ENCODE assay signal across 20 cellular contexts in genomic region chr5:97420646-97421045, GRCh38.
DNase-seq lines count a peak whose midpoint lies in the region; FAIRE-seq and TF ChIP-seq lines count a peak whose summit lies in the region.
"Had no signal": no experiment of that assay in that cellular context is flagged by ENCODE, and none has a peak within 500 bp of the region (broad histone marks: within the 10 kb centered on the region; RNA-seq: fewer than 3 reads in every experiment).

No MANE protein-coding gene starts in this region.

- H3K4me3 ChIP-seq in fibroblast of villous mesenchyme (ENCODE audit: low read depth, low read length): no peak overlapping the region
- H3K4me3 ChIP-seq in spleen: no peak overlapping the region
- H3K4me3 ChIP-seq: BLaER1 treated with 17β-estradiol and CSF1 and Interleukin-3, amounts not matched to agents 10 nM and 100 nM; GM23248; K562 had no signal

- no peak for TF ChIP-seq POLR2A in spleen (IDR thresholded peaks at IDR 0.05)

- POLR2A ChIA-PET in RWPE1 (lab: Yijun Ruan, JAX; ENCODE audit: low non-redundant PET): no interaction called here

- H3K27ac ChIP-seq in RWPE1 (no peak overlapping the region), spleen (no peak overlapping the region)
- H3K27ac ChIP-seq: BLaER1 treated with 17β-estradiol and CSF1 and Interleukin-3, amounts not matched to agents 10 nM and 100 nM; GM23248 had no signal

- H3K36me3 ChIP-seq in spleen: no peaks in the 10 kb centered on the region
- H3K36me3 ChIP-seq: BLaER1 treated with 17β-estradiol and CSF1 and Interleukin-3, amounts not matched to agents 10 nM and 100 nM had no signal

- DNase-seq in NCI-H82 (lab: John Stamatoyannopoulos, UW): peak; percentile 25
- DNase-seq in NCI-H82 treated with DMSO at 0.1 percent for 48 hours (lab: John Stamatoyannopoulos, UW; ENCODE audit: unreplicated experiment): no peak
- peak; percentile 77 for DNase-seq in fibroblast of villous mesenchyme (ENCODE audit: low read depth)
- peak; percentile 29 for DNase-seq in smooth muscle cell of the brain vasculature (ENCODE audit: low read depth, low spot score)
- DNase-seq in RWPE1 (ENCODE audit: low spot score): no peak
- no peak for DNase-seq in HK-2 (ENCODE audit: unreplicated experiment)
- no peak for DNase-seq in spleen
- DNase-seq: 8988T; CD8-positive, alpha-beta T cell; DND-41; EL; GM23248; HCEC 1CT; IMR-90 had no signal

- H3K27me3 ChIP-seq in spleen (replicated peaks in 1 of 7): no peaks in the 10 kb centered on the region
- H3K27me3 ChIP-seq: BLaER1 treated with 17β-estradiol and CSF1 and Interleukin-3, amounts not matched to agents 10 nM and 100 nM had no signal

- CTCF ChIA-PET in RWPE1 (lab: Yijun Ruan, JAX): interaction anchor here (0.6 to 0.7 kb wide), 2 partner anchors 206 to 786 kb away, joined by 3 to 4 read pairs; no protein-coding TSS in a partner anchor

- TF ChIP-seq CTCF in fibroblast of villous mesenchyme (IDR thresholded peaks at IDR 0.05; ENCODE audit: insufficient read depth, low read depth, low read length) (no peak), RWPE1 (conservative IDR thresholded peaks at IDR 0.05; ENCODE audit: low read depth) (no peak), spleen (IDR thresholded peaks at IDR 0.05 in 8 of 11, conservative IDR thresholded peaks at IDR 0.05 in 3 of 11) (no peak)

- FAIRE-seq in endometrium (lab: Jason Lieb, UNC): peak; percentile 99
- FAIRE-seq: GM18507, H54, HTR-8/SVneo, K562 had no signal

- H3K9me3 ChIP-seq in spleen: no peaks in the 10 kb centered on the region
- H3K9me3 ChIP-seq: BLaER1 treated with 17β-estradiol and CSF1 and Interleukin-3, amounts not matched to agents 10 nM and 100 nM had no signal

- 49 to 83% (median 61%) methylated on average over 1 of the region's 1 CpG for WGBS in spleen, 5 donors

- intact Hi-C loops in spleen (cut with DNase I; ENCODE audit: low total_unique reads): no loop called here

- no peaks in the 10 kb centered on the region for H3K4me1 ChIP-seq in spleen
- H3K4me1 ChIP-seq: BLaER1 treated with 17β-estradiol and CSF1 and Interleukin-3, amounts not matched to agents 10 nM and 100 nM had no signal

Comparison
In these comparisons a context has a peak if more than half of its experiments do, and no peak if none do; other contexts are left out.
1. DNase-seq: peak in NCI-H82 (single experiment), fibroblast of villous mesenchyme (single experiment) and smooth muscle cell of the brain vasculature (single experiment); none in NCI-H82 treated with DMSO at 0.1 percent for 48 hours (single experiment), RWPE1 (single experiment), HK-2 (single experiment) and spleen (single experiment).